In genomic region chr4:123651127-123651526, GRCh38 we compare ENCODE assay signal across 13 cellular contexts.
A peak's percentile ranks its signal among the peaks of the same experiment; 100 is the strongest.
DNase-seq lines count a peak whose midpoint lies in the region; ATAC-seq and TF ChIP-seq lines count a peak whose summit lies in the region.
"Had no signal": no experiment of that assay in that cellular context is flagged by ENCODE, and none has a peak within 500 bp of the region (broad histone marks: within the 10 kb centered on the region; RNA-seq: fewer than 3 reads in every experiment).

No MANE protein-coding gene starts in this region.

- no peak overlapping the region for H3K4me2 ChIP-seq in Karpas-422 (ENCODE audit: low read depth, low read length, poor library complexity, severe bottlenecking)

- H3K36me3 ChIP-seq in esophagus muscularis mucosa: no peaks in the 10 kb centered on the region
- no peaks in the 10 kb centered on the region for H3K36me3 ChIP-seq in muscle layer of colon (ENCODE audit: insufficient read depth, low read length)
- H3K36me3 ChIP-seq in suprapubic skin: no peaks in the 10 kb centered on the region
- H3K36me3 ChIP-seq in Karpas-422 (ENCODE audit: insufficient read depth, low read length): no peaks in the 10 kb centered on the region

- DNase-seq in NCI-H69 (lab: John Stamatoyannopoulos, UW): peak; percentile 44
- DNase-seq in esophagus muscularis mucosa (ENCODE audit: extremely low spot score): no peak
- no peak for DNase-seq in suprapubic skin (ENCODE audit: low spot score in 2 of 2)
- DNase-seq in HK-2 (ENCODE audit: unreplicated experiment): no peak
- no peak for DNase-seq in Karpas-422
- DNase-seq: activated T-cell treated with anti-CD3 and anti-CD28 coated beads, Interleukin-2, amount 50 U/mL, for 1 hour; Calu3; NCI-H2171; posterior cingulate gyrus; T-cell had no signal

- no peak for TF ChIP-seq EP300 in esophagus muscularis mucosa (IDR thresholded peaks at IDR 0.05)
- TF ChIP-seq EP300 in suprapubic skin (IDR thresholded peaks at IDR 0.05): no peak

- no peak overlapping the region for H2AFZ ChIP-seq in Karpas-422 (ENCODE audit: low read length)

- H3K9me3 ChIP-seq in esophagus muscularis mucosa (no peaks in the 10 kb centered on the region), muscle layer of colon (ENCODE audit: low read length) (no peaks in the 10 kb centered on the region), suprapubic skin (no peaks in the 10 kb centered on the region), Karpas-422 (ENCODE audit: low read length) (no peaks in the 10 kb centered on the region)

- no peaks in the 10 kb centered on the region for H3K79me2 ChIP-seq in Karpas-422 (ENCODE audit: low read length)

- H3K27me3 ChIP-seq in esophagus muscularis mucosa: no peaks in the 10 kb centered on the region
- no peaks in the 10 kb centered on the region for H3K27me3 ChIP-seq in muscle layer of colon (ENCODE audit: control insufficient read depth in 1 of 2, insufficient read depth in 2 of 2, low read length in 2 of 2)
- no peaks in the 10 kb centered on the region for H3K27me3 ChIP-seq in suprapubic skin
- H3K27me3 ChIP-seq in Karpas-422 (ENCODE audit: low read length): no peaks in the 10 kb centered on the region

- no peaks in the 10 kb centered on the region for H4K20me1 ChIP-seq in Karpas-422 (ENCODE audit: insufficient read depth, low read depth, low read length)

- H3K27ac ChIP-seq in esophagus muscularis mucosa (replicated peaks in 1 of 4) (peak overlapping the region; percentile 68 to 79 (median 76)), muscle layer of colon (ENCODE audit: low read depth, low read length) (peak overlapping the region; percentile 28), suprapubic skin (peak overlapping the region; percentile 84), Karpas-422 (ENCODE audit: low read length) (no peak overlapping the region)

- H3K9ac ChIP-seq in muscle layer of colon (ENCODE audit: low read length) (no peak overlapping the region), Karpas-422 (ENCODE audit: low read length) (no peak overlapping the region)

- 24% methylated on average over 2 of the region's 2 CpGs for WGBS in esophagus muscularis mucosa
- 34% methylated on average over 2 of the region's 2 CpGs for WGBS in suprapubic skin

- intact Hi-C loops in esophagus muscularis mucosa (cut with DNase I): no loop called here

- H3K9me2 ChIP-seq in Karpas-422 (replicated peaks; ENCODE audit: insufficient read depth, low read length): no peaks in the 10 kb centered on the region

- no peak for TF ChIP-seq CTCF in esophagus muscularis mucosa (IDR thresholded peaks at IDR 0.05)
- TF ChIP-seq CTCF in suprapubic skin (IDR thresholded peaks at IDR 0.05): no peak

- H3K4me1 ChIP-seq in esophagus muscularis mucosa (peaks cover 0 to 49% (median 41%) of the 10 kb centered on the region in 4 donors), muscle layer of colon (ENCODE audit: insufficient read depth, low read length) (peaks cover 37% of the 10 kb centered on the region), suprapubic skin (peaks cover 42% of the 10 kb centered on the region), Karpas-422 (ENCODE audit: low read length) (peaks cover 3% of the 10 kb centered on the region; the same call in 1 of the 2 replicates)

- ATAC-seq in HG02798 (IDR thresholded peaks at IDR 0.05; ENCODE audit: poor library complexity, unreplicated experiment): no peak
- ATAC-seq: activated CD4-positive, CD25-positive, alpha-beta regulatory T cell treated with anti-CD3 and anti-CD28 coated beads, Interleukin-2, amount 50 U/mL, for 24 hours; T-cell had no signal

- TF ChIP-seq POLR2A in esophagus muscularis mucosa (IDR thresholded peaks at IDR 0.05; ENCODE audit: low read depth) (no peak), suprapubic skin (IDR thresholded peaks at IDR 0.05) (no peak)

- H3K4me3 ChIP-seq in esophagus muscularis mucosa (no peak overlapping the region), muscle layer of colon (ENCODE audit: low read depth in 1 of 2, low read length in 2 of 2) (peak overlapping the region in 1 of 2 donors; percentile 20), suprapubic skin (no peak overlapping the region), Karpas-422 (ENCODE audit: low read length) (no peak overlapping the region)
